In genomic region chr11:66637557-66638176, GRCh38 we compare ENCODE assay signal across 8 cellular contexts. TPM values are rescaled to one million over a fixed set of nuclear protein-coding genes. Genes with fewer than 3 reads are reported as not detected.
A peak's percentile ranks its signal among the peaks of the same experiment; 100 is the strongest.
DNase-seq lines count a peak whose midpoint lies in the region; ATAC-seq and TF ChIP-seq lines count a peak whose summit lies in the region.

No MANE protein-coding gene starts in this region.

- peaks cover 97% of the 10 kb centered on the region for H3K79me2 ChIP-seq in SK-N-SH (ENCODE audit: insufficient read depth)

- no peaks in the 10 kb centered on the region for H3K9me3 Mint-ChIP-seq in activated CD4-positive, alpha-beta T cell treated with anti-CD3 and anti-CD28 coated beads for 36 hours (ENCODE audit: low read depth)

- peaks cover 30 to 36% of the 10 kb centered on the region in 2 experiments for H3K36me3 ChIP-seq in SK-N-SH (replicated peaks in 1 of 2; ENCODE audit: control insufficient read depth in 1 of 2, insufficient read depth in 2 of 2, low read length in 1 of 2)

- intact Hi-C loops in activated CD4-positive, alpha-beta T cell treated with anti-CD3 and anti-CD28 coated beads for 36 hours (cut with DNase I, micrococcal nuclease): loop anchor here (1.0 to 10.0 kb wide), 16 partner anchors 18 to 847 kb away; partner anchors contain the start of genes CCDC87 (in 2 of the 2), CCS (in 2 of the 2), ACTN3 (in 1 of the 2) and AIP (in 1 of the 2)
- intact Hi-C loops in sciatic nerve (cut with DNase I): no loop called here

- CTCF ChIA-PET in activated CD4-positive, alpha-beta T cell treated with anti-CD3 and anti-CD28 coated beads for 36 hours (lab: Charles Lee): interaction anchor here (0.6 to 3.3 kb wide), 13 partner anchors 9 to 220 kb away, joined by 3 to 32 read pairs (median 4); partner anchors contain the start of genes ACTN3, RBM14 and RBM4B
- CTCF ChIA-PET in SK-N-SH (lab: Yijun Ruan, JAX): interaction anchor here (0.6 to 1.2 kb wide), 5 partner anchors 16 to 349 kb away, joined by 3 to 5 read pairs (median 3); no protein-coding TSS in a partner anchor

- no peaks in the 10 kb centered on the region for H3K27me3 Mint-ChIP-seq in activated CD4-positive, alpha-beta T cell treated with anti-CD3 and anti-CD28 coated beads for 36 hours

- H3K27me3 ChIP-seq in SK-N-SH (ENCODE audit: insufficient read depth): no peaks in the 10 kb centered on the region

- H4K20me1 ChIP-seq in SK-N-SH (ENCODE audit: insufficient read depth): peaks cover 46% of the 10 kb centered on the region

- in situ Hi-C loops in GM13976 (cut with MboI; ENCODE audit: low sequenced_read_pairs, unreplicated experiment): no loop called here

- no peak for ATAC-seq in activated CD4-positive, alpha-beta T cell treated with anti-CD3 and anti-CD28 coated beads for 36 hours
- ATAC-seq in sciatic nerve (peak; percentile 24), GM21526 (IDR thresholded peaks at IDR 0.05; ENCODE audit: low FRiP score, unreplicated experiment) (no peak)

- H3K36me3 Mint-ChIP-seq in activated CD4-positive, alpha-beta T cell treated with anti-CD3 and anti-CD28 coated beads for 36 hours (ENCODE audit: low read depth): peaks cover 70% of the 10 kb centered on the region

- TF ChIP-seq EP300 in SK-N-SH (IDR thresholded peaks at IDR 0.05; ENCODE audit: borderline replicate concordance in 1 of 2, low read depth in 1 of 2, low read length in 1 of 2): no peak

- peaks cover 60% of the 10 kb centered on the region for H3K4me1 Mint-ChIP-seq in activated CD4-positive, alpha-beta T cell treated with anti-CD3 and anti-CD28 coated beads for 36 hours

- H3K9ac ChIP-seq in SK-N-SH: 0 out of 2 replicates have a peak overlapping the region, but pooled peaks have one; percentile 35

- 75% methylated on average over 10 of the region's 12 CpGs for WGBS in SK-N-SH (ENCODE audit: low lambda C conversion rate)

- no peak for DNase-seq in activated CD4-positive, alpha-beta T cell treated with anti-CD3 and anti-CD28 coated beads for 36 hours
- DNase-seq in activated CD4-positive, alpha-beta T cell treated with anti-CD3 and anti-CD28 coated beads, Interleukin-2, amount 50 U/mL, for 48 hours: no peak
- DNase-seq in SK-N-SH (no peak), foreskin fibroblast (peak in 1 of 2 donors; percentile 48), sciatic nerve (ENCODE audit: low spot score) (no peak), CD1c-positive myeloid dendritic cell (ENCODE audit: extremely low spot score) (no peak), GM13976 (ENCODE audit: low spot score) (no peak)

- TF ChIP-seq CTCF in SK-N-SH (IDR thresholded peaks at IDR 0.05): no peak
- TF ChIP-seq CTCF in foreskin fibroblast (IDR thresholded peaks at IDR 0.05; ENCODE audit: low read depth, low read length): no peak
- TF ChIP-seq CTCF in GM13976 (IDR thresholded peaks at IDR 0.05; ENCODE audit: borderline replicate concordance, control extremely low read depth, extremely low read depth, insufficient read depth, missing control alignments): no peak

- H3K4me3 ChIP-seq in SK-N-SH (ENCODE audit: low read depth in 2 of 2, low read length in 1 of 2): peak overlapping the region; percentile 34 to 54
- H3K4me3 ChIP-seq in foreskin fibroblast (ENCODE audit: low read depth in 1 of 2, low read length in 2 of 2): peak overlapping the region; percentile 59 to 85

- no peak for TF ChIP-seq RAD21 in SK-N-SH (IDR thresholded peaks at IDR 0.05; ENCODE audit: low read length)

- peaks cover 36 to 37% of the 10 kb centered on the region in 2 experiments for H3K4me1 ChIP-seq in SK-N-SH (ENCODE audit: control insufficient read depth in 1 of 2, insufficient read depth in 2 of 2, low read depth in 1 of 2, low read length in 1 of 2)

- H3K27ac ChIP-seq in SK-N-SH (ENCODE audit: low read depth in 2 of 2, low read length in 1 of 2): peak overlapping the region; percentile 61 to 76

- H3K9me3 ChIP-seq in SK-N-SH: no peaks in the 10 kb centered on the region

- H3F3A ChIP-seq in SK-N-SH (replicated peaks; ENCODE audit: insufficient read depth): peaks cover 35% of the 10 kb centered on the region

- peak overlapping the region; percentile 89 for H3K4me3 Mint-ChIP-seq in activated CD4-positive, alpha-beta T cell treated with anti-CD3 and anti-CD28 coated beads for 36 hours

- POLR2A ChIA-PET in activated CD4-positive, alpha-beta T cell treated with anti-CD3 and anti-CD28 coated beads for 36 hours (lab: Charles Lee): interaction anchor here (0.6 to 4.2 kb wide), 16 partner anchors 10 to 790 kb away, joined by 3 to 98 read pairs (median 4); partner anchors contain the start of genes CCDC87, CCS, DPP3 and RBM14
- POLR2A ChIA-PET in SK-N-SH (lab: Yijun Ruan, JAX): interaction anchor here (0.6 to 2.6 kb wide), 16 partner anchors 9 to 479 kb away, joined by 3 to 18 read pairs (median 5); partner anchors contain the start of genes CCDC87, CCS, RBM14 and RBM4B

- H3K4me2 ChIP-seq in SK-N-SH: peak overlapping the region; percentile 66

- H2AFZ ChIP-seq in SK-N-SH (ENCODE audit: low read depth): peak overlapping the region; percentile 41; the same call in 1 of the 2 replicates

- no peaks in the 10 kb centered on the region for H3K9me2 ChIP-seq in SK-N-SH

- H3K27ac Mint-ChIP-seq in activated CD4-positive, alpha-beta T cell treated with anti-CD3 and anti-CD28 coated beads for 36 hours: peak overlapping the region; percentile 82

TF ChIP-seq in SK-N-SH, 30 proteins besides CTCF, POLR2A, EP300 and RAD21:
- TF ChIP-seq TEAD4 (IDR thresholded peaks at IDR 0.05; ENCODE audit: borderline replicate concordance, insufficient read depth) (no peak), PBX3 (IDR thresholded peaks at IDR 0.05) (no peak), TAF1 (IDR thresholded peaks at IDR 0.05; ENCODE audit: borderline replicate concordance, low read depth, low read length) (no peak), RXRA (IDR thresholded peaks at IDR 0.05; ENCODE audit: borderline replicate concordance, low read depth) (no peak), MXI1 (IDR thresholded peaks at IDR 0.05; ENCODE audit: low read depth, low read length) (no peak), MEF2A (IDR thresholded peaks at IDR 0.05; ENCODE audit: borderline replicate concordance, low read depth) (no peak), FOXM1 (IDR thresholded peaks at IDR 0.05; ENCODE audit: low read depth) (no peak), YY1 (IDR thresholded peaks at IDR 0.05; ENCODE audit: low read depth) (no peak), MAX (IDR thresholded peaks at IDR 0.05; ENCODE audit: low read depth) (no peak), IRF3 (IDR thresholded peaks at IDR 0.05; ENCODE audit: low read depth, low read length) (no peak)

RNA-seq across cellular contexts. Expression of gene RBM4, which starts 0.8 kb away (rescaled TPM):
- total RNA-seq in activated CD4-positive, alpha-beta T cell treated with anti-CD3 and anti-CD28 coated beads for 36 hours: 100 to 1,000 TPM; 104 to 122 TPM
- 202 and 222 TPM in 2 replicates for polyA plus RNA-seq in SK-N-SH (2012; rRNA removed)
- 189 and 200 TPM in 2 replicates for polyA plus RNA-seq in SK-N-SH (2012; cell fraction: cytosol; rRNA removed)
- polyA plus RNA-seq in SK-N-SH (2012; cell fraction: nucleus; rRNA removed): 104 and 183 TPM in 2 replicates
- total RNA-seq in sciatic nerve: 88.6 TPM

RNA-seq across cellular contexts. Expression of gene RBM14, which starts 21.2 kb away (rescaled TPM):
- 100 to 1,000 TPM; 122 to 137 TPM for total RNA-seq in activated CD4-positive, alpha-beta T cell treated with anti-CD3 and anti-CD28 coated beads for 36 hours
- polyA plus RNA-seq in SK-N-SH (2012; rRNA removed): 17.6 and 19.8 TPM in 2 replicates
- polyA plus RNA-seq in SK-N-SH (2012; cell fraction: cytosol; rRNA removed): 9.4 and 13.7 TPM in 2 replicates
- polyA plus RNA-seq in SK-N-SH (2012; cell fraction: nucleus; rRNA removed): 41.2 and 52.7 TPM in 2 replicates
- 61.1 TPM for total RNA-seq in sciatic nerve

RNA-seq across cellular contexts. Expression of gene RBM4B, which starts 40.0 kb away (rescaled TPM):
- 10 to 100 TPM; 14.7 to 14.8 TPM for total RNA-seq in activated CD4-positive, alpha-beta T cell treated with anti-CD3 and anti-CD28 coated beads for 36 hours
- polyA plus RNA-seq in SK-N-SH (2012; rRNA removed): 31.1 and 43.3 TPM in 2 replicates
- 26.1 and 30.8 TPM in 2 replicates for polyA plus RNA-seq in SK-N-SH (2012; cell fraction: cytosol; rRNA removed)
- polyA plus RNA-seq in SK-N-SH (2012; cell fraction: nucleus; rRNA removed): 59.8 and 93.4 TPM in 2 replicates
- total RNA-seq in sciatic nerve: 23.7 TPM

RNA-seq across cellular contexts. Expression of gene CCS, which starts 44.7 kb away (rescaled TPM):
- 10 to 100 TPM; 16.3 to 24.0 TPM for total RNA-seq in activated CD4-positive, alpha-beta T cell treated with anti-CD3 and anti-CD28 coated beads for 36 hours
- polyA plus RNA-seq in SK-N-SH (2012; rRNA removed): 54.7 and 56.1 TPM in 2 replicates
- polyA plus RNA-seq in SK-N-SH (2012; cell fraction: cytosol; rRNA removed): 16.0 and 21.1 TPM in 2 replicates
- polyA plus RNA-seq in SK-N-SH (2012; cell fraction: nucleus; rRNA removed): 287 and 291 TPM in 2 replicates
- total RNA-seq in sciatic nerve: 48.8 TPM

RNA-seq across cellular contexts. Expression of gene CCDC87, which starts 44.8 kb away (rescaled TPM):
- under 1 TPM; 0.09 to 0.14 TPM for total RNA-seq in activated CD4-positive, alpha-beta T cell treated with anti-CD3 and anti-CD28 coated beads for 36 hours
- 0.06 and 0.21 TPM in 2 replicates for polyA plus RNA-seq in SK-N-SH (2012; rRNA removed)
- polyA plus RNA-seq in SK-N-SH (2012; cell fraction: cytosol; rRNA removed): 0.14 and 0.15 TPM in 2 replicates
- 0.12 and 0.22 TPM in 2 replicates for polyA plus RNA-seq in SK-N-SH (2012; cell fraction: nucleus; rRNA removed)
- total RNA-seq in sciatic nerve: 0.22 TPM
